ENCODE assay signal across 13 cellular contexts in the genomic region with DNA sequence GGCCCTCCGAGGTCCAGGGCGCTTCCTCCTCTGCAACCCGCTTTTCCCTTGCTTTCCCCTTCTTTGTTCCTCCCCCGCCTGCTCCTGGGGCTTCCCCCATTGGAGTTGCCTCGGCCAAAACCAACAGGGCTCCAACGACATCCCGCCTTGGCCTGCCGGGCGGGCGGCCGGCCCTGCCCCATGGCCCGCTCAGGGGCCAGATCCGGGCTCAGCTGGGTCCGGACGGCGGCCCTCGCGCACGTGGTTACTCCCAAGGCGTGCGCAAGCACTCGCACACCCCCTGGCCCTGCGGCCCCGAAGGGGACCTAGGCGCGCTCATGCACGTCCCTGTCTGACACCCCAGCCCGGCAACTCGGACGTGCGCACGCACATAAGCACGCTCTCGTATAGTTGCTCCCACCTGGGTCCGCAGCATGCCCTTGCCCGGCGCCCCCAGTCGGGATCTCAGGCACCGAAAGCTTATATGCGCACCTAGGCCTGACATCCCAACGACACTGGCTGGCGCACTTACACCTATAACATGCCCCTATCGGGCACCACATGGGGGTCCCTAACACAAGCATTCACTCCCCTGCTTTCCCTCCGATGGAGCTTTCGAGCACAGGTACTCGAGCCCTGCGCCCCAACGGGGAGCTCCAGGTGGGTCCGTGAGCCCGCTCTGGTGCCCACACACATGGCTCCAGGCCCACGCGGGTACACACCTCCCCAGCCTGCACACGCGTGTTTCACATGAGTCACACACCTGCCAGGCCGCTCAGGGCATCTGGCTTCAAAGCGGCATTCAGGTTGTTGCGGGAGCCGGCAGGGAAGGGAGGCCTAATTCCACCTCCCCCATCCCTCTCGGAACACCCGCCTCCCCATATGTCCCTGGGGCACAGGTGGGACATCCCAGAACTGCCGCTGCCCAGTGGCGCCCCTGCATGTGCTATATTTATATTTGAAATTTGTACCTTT. TPM values are rescaled to one million over a fixed set of nuclear protein-coding genes. Genes with fewer than 3 reads are reported as not detected.
DNase-seq lines count a peak whose midpoint lies in the region; ATAC-seq and TF ChIP-seq lines count a peak whose summit lies in the region.
"Had no signal": no experiment of that assay in that cellular context is flagged by ENCODE, and none has a peak within 500 bp of the region (broad histone marks: within the 10 kb centered on the region; RNA-seq: fewer than 3 reads in every experiment).

No MANE protein-coding gene starts in this region.

- no peak overlapping the region for H3K27ac Mint-ChIP-seq in MCF 10A (ENCODE audit: low read depth, unreplicated experiment)
- H3K27ac Mint-ChIP-seq: activated T-cell treated with anti-CD3 and anti-CD28 coated beads, Interleukin-2, amount 50 U/mL, for 24 hours; naive thymus-derived CD8-positive, alpha-beta T cell had no signal

- H3K36me3 ChIP-seq in breast epithelium (no peaks in the 10 kb centered on the region), gastroesophageal sphincter (peaks cover 0 to 5% of the 10 kb centered on the region in 2 donors), prostate gland (no peaks in the 10 kb centered on the region)

- H3K27me3 Mint-ChIP-seq in MCF 10A (ENCODE audit: insufficient read depth, unreplicated experiment), result no peaks in the 10 kb centered on the region

- ATAC-seq in gastroesophageal sphincter (peak; percentile 18), GM18502 (IDR thresholded peaks at IDR 0.05; ENCODE audit: poor library complexity, unreplicated experiment) (no peak)
- ATAC-seq: naive thymus-derived CD8-positive, alpha-beta T cell had no signal

- TF ChIP-seq POLR2A in breast epithelium (IDR thresholded peaks at IDR 0.05), result peak; percentile 10
- no peak for TF ChIP-seq POLR2A in gastroesophageal sphincter (IDR thresholded peaks at IDR 0.05)
- TF ChIP-seq POLR2A in prostate gland (IDR thresholded peaks at IDR 0.05), result peak; percentile 26

- no peaks in the 10 kb centered on the region for H3K27me3 ChIP-seq in breast epithelium
- no peaks in the 10 kb centered on the region for H3K27me3 ChIP-seq in gastroesophageal sphincter
- no peaks in the 10 kb centered on the region for H3K27me3 ChIP-seq in prostate gland (replicated peaks; ENCODE audit: insufficient read depth)

- TF ChIP-seq CTCF in breast epithelium (IDR thresholded peaks at IDR 0.05) (no peak), MCF 10A (IDR thresholded peaks at IDR 0.05; ENCODE audit: unreplicated experiment) (no peak), gastroesophageal sphincter (IDR thresholded peaks at IDR 0.05) (no peak), prostate gland (IDR thresholded peaks at IDR 0.05) (no peak)

- POLR2A ChIA-PET in MCF 10A (lab: Yijun Ruan, JAX), result no interaction called here

- CTCF ChIA-PET in MCF 10A (lab: Yijun Ruan, JAX), result interaction anchor here (0.6 to 1.4 kb wide), 3 partner anchors 13 to 83 kb away, joined by 3 read pairs; no protein-coding TSS in a partner anchor

- intact Hi-C loops in breast epithelium (cut with DNase I; ENCODE audit: low total_unique reads) (no loop called here), MCF 10A (cut with micrococcal nuclease) (no loop called here), prostate gland (cut with DNase I) (no loop called here)

- H3K4me1 Mint-ChIP-seq in MCF 10A (ENCODE audit: insufficient read depth, unreplicated experiment), result peaks cover 16% of the 10 kb centered on the region

- DNase-seq in breast epithelium (ENCODE audit: low spot score in 2 of 2) (peak in 1 of 2 donors; percentile 67), MCF 10A (ENCODE audit: unreplicated experiment) (no peak), prostate gland (ENCODE audit: low spot score) (peak; percentile 78), NCI-H146 treated with DMSO at 0.1 percent for 48 hours (lab: John Stamatoyannopoulos, UW; ENCODE audit: unreplicated experiment) (no peak), DMS114 treated with DMSO at 0.1 percent for 48 hours (lab: John Stamatoyannopoulos, UW; ENCODE audit: unreplicated experiment) (no peak), NCI-H2196 (lab: John Stamatoyannopoulos, UW; ENCODE audit: unreplicated experiment) (no peak)
- DNase-seq: activated T-cell treated with anti-CD3 and anti-CD28 coated beads, Interleukin-2, amount 50 U/mL, for 24 hours; MV-4-11; naive thymus-derived CD8-positive, alpha-beta T cell had no signal

- no TSS peak for BruUV-seq in MCF 10A (replicated peaks; lab: Mats Ljungman, UMichigan)

- TF ChIP-seq EP300 in gastroesophageal sphincter (IDR thresholded peaks at IDR 0.05), result no peak

- H3K36me3 Mint-ChIP-seq in MCF 10A (ENCODE audit: insufficient read depth, unreplicated experiment), result peaks cover 24% of the 10 kb centered on the region

- H3K9me3 Mint-ChIP-seq in MCF 10A (ENCODE audit: unreplicated experiment), result no peaks in the 10 kb centered on the region
- H3K9me3 Mint-ChIP-seq: activated T-cell treated with anti-CD3 and anti-CD28 coated beads, Interleukin-2, amount 50 U/mL, for 24 hours; naive thymus-derived CD8-positive, alpha-beta T cell had no signal

- no peak overlapping the region for H3K4me3 Mint-ChIP-seq in MCF 10A (ENCODE audit: unreplicated experiment)
- H3K4me3 Mint-ChIP-seq: activated T-cell treated with anti-CD3 and anti-CD28 coated beads, Interleukin-2, amount 50 U/mL, for 24 hours had no signal

- 41 to 80% methylated on average over 7 to 17 of the region's 62 CpGs for WGBS in gastroesophageal sphincter (ENCODE audit: low coverage in 1 of 2), 2 donors
- 28% methylated on average over 62 of the region's 62 CpGs for WGBS in prostate gland

- H3K4me3 ChIP-seq in breast epithelium (peak overlapping the region in 2 of 3 donors; percentile 45 to 76), gastroesophageal sphincter (peak overlapping the region in 1 of 2 donors; percentile 6), prostate gland (peak overlapping the region; percentile 1 to 41)
- H3K4me3 ChIP-seq: A549, SK-N-MC had no signal

- H3K27ac ChIP-seq in breast epithelium (peak overlapping the region; percentile 94 to 95), gastroesophageal sphincter (peak overlapping the region; percentile 9 to 98 (median 92)), prostate gland (peak overlapping the region; percentile 96 to 97)
- H3K27ac ChIP-seq: A549 had no signal

- H3K4me1 ChIP-seq in breast epithelium (peaks cover 51 to 53% of the 10 kb centered on the region in 2 donors), gastroesophageal sphincter (peaks cover 7 to 100% (median 85%) of the 10 kb centered on the region in 3 donors), prostate gland (replicated peaks) (peaks cover 64% of the 10 kb centered on the region)
- H3K4me1 ChIP-seq: A549 had no signal

- no peaks in the 10 kb centered on the region for H3K9me3 ChIP-seq in breast epithelium
- no peaks in the 10 kb centered on the region for H3K9me3 ChIP-seq in gastroesophageal sphincter
- no peaks in the 10 kb centered on the region for H3K9me3 ChIP-seq in prostate gland
- H3K9me3 ChIP-seq: A549 had no signal

RNA-seq across cellular contexts. Expression of gene NFIX, which starts 15.0 kb away (rescaled TPM):
- total RNA-seq in breast epithelium (10 to 100 TPM; 43.6 to 53.9 (median 52.8) TPM), MCF 10A (2022) (26.9 and 27.2 TPM in 2 replicates), gastroesophageal sphincter (100 to 1,000 TPM in 1 of 4 donors, 10 to 100 TPM in 3; 44.7 to 145 (median 72.4) TPM), prostate gland (100 to 1,000 TPM; 185 to 286 TPM)

RNA-seq across cellular contexts. Expression of gene DAND5, which starts 40.9 kb away (rescaled TPM):
- not detected for total RNA-seq in breast epithelium
- not detected in 2 replicates for total RNA-seq in MCF 10A (2022)
- total RNA-seq in gastroesophageal sphincter, result under 1 TPM in 1 of 4 donors, not detected in 3; 0.35 TPM
- 1 to 10 TPM in 1 of 2 donors, not detected in 1; 1.8 TPM for total RNA-seq in prostate gland
- total RNA-seq: naive thymus-derived CD8-positive, alpha-beta T cell had no signal

RNA-seq across cellular contexts. Expression of gene GADD45GIP1, which starts 53.3 kb away (rescaled TPM):
- total RNA-seq in breast epithelium (10 to 100 TPM; 30.3 to 44.2 (median 31.5) TPM), MCF 10A (2022) (44.4 and 47.5 TPM in 2 replicates), gastroesophageal sphincter (10 to 100 TPM; 32.2 to 43.6 (median 36.9) TPM), prostate gland (10 to 100 TPM; 29.9 to 58.7 TPM)

Comparison
In these comparisons a context has a peak if more than half of its experiments do, and no peak if none do; other contexts are left out.
1. POLR2A ChIP-seq: peak in breast epithelium (single experiment) and prostate gland (single experiment); none in gastroesophageal sphincter (0 of 2).
2. Peak in every context shown above with its lines, with median percentiles within 50 percentile points of each other: H3K27ac ChIP-seq.